8 cellular contexts compared by ENCODE assay signal in genomic region chr15:62624541-62625399, GRCh38.
DNase-seq lines count a peak whose midpoint lies in the region; ATAC-seq and TF ChIP-seq lines count a peak whose summit lies in the region.
"Had no signal": no experiment of that assay in that cellular context is flagged by ENCODE, and none has a peak within 500 bp of the region (broad histone marks: within the 10 kb centered on the region; RNA-seq: fewer than 3 reads in every experiment).

No MANE protein-coding gene starts in this region.

- POLR2A ChIA-PET in OCI-LY7 (lab: Charles Lee) = interaction anchor here (0.7 kb wide), 1 partner anchor 136 kb away, joined by 3 read pairs; no protein-coding TSS in a partner anchor

- H3K4me3 ChIP-seq in NB4 (ENCODE audit: low read depth, low read length) = no peak overlapping the region
- H3K4me3 ChIP-seq in fibroblast of villous mesenchyme (ENCODE audit: low read depth, low read length) = no peak overlapping the region
- H3K4me3 ChIP-seq in OCI-LY7 (ENCODE audit: low read depth, low read length, poor library complexity, severe bottlenecking) = no peak overlapping the region

- H3K9me3 ChIP-seq in OCI-LY7 (ENCODE audit: low read length) = no peaks in the 10 kb centered on the region

- no peak overlapping the region for H3K27ac ChIP-seq in OCI-LY7 (ENCODE audit: low read depth, low read length, poor library complexity, severe bottlenecking)
- H3K27ac ChIP-seq: epithelial cell of prostate had no signal

- intact Hi-C loops in OCI-LY7 (cut with micrococcal nuclease; ENCODE audit: unreplicated experiment) = no loop called here

- no peaks in the 10 kb centered on the region for H3K9me2 ChIP-seq in OCI-LY7 (ENCODE audit: insufficient read depth, low read length)

- peak; percentile 79 for ATAC-seq in GM18907 (IDR thresholded peaks at IDR 0.05; ENCODE audit: unreplicated experiment)

- H2AFZ ChIP-seq in OCI-LY7 (ENCODE audit: low read length) = no peak overlapping the region

- no peaks in the 10 kb centered on the region for H3K36me3 ChIP-seq in OCI-LY7 (ENCODE audit: insufficient read depth, low read length)

- TF ChIP-seq CTCF in NB4 (IDR thresholded peaks at IDR 0.05; ENCODE audit: low read depth, low read length) (no peak), fibroblast of villous mesenchyme (IDR thresholded peaks at IDR 0.05; ENCODE audit: insufficient read depth, low read depth, low read length) (no peak), OCI-LY7 (conservative IDR thresholded peaks at IDR 0.05; ENCODE audit: low read length) (no peak)

- H3K4me1 ChIP-seq in OCI-LY7 (ENCODE audit: insufficient read depth, low read length, poor library complexity, severe bottlenecking) = no peaks in the 10 kb centered on the region

- CTCF ChIA-PET in OCI-LY7 (lab: Charles Lee; ENCODE audit: unreplicated experiment) = no interaction called here

- DNase-seq in NB4 (ENCODE audit: low read depth) = peak; percentile 3
- DNase-seq in fibroblast of villous mesenchyme (ENCODE audit: low read depth) = peak; percentile 79
- DNase-seq in stromal cell of bone marrow (ENCODE audit: low read depth) = peak; percentile 78
- DNase-seq in OCI-LY7 (ENCODE audit: low spot score) = no peak
- DNase-seq in NCI-H446 treated with DMSO at 0.1 percent for 48 hours (lab: John Stamatoyannopoulos, UW) = no peak
- no peak for DNase-seq in AML-193 (lab: John Stamatoyannopoulos, UW)

- no peak overlapping the region for H3K4me2 ChIP-seq in OCI-LY7 (ENCODE audit: low read length)

- H3K79me2 ChIP-seq in OCI-LY7 (ENCODE audit: insufficient read depth, low read depth, low read length) = no peaks in the 10 kb centered on the region

- no peak for TF ChIP-seq POLR2A in NB4 (IDR thresholded peaks at IDR 0.05; ENCODE audit: extremely low read depth, insufficient read length)

- no TSS peak for BruUV-seq in OCI-LY7 (replicated peaks; lab: Mats Ljungman, UMichigan)

- H4K20me1 ChIP-seq in OCI-LY7 (ENCODE audit: insufficient read depth, low read length) = no peaks in the 10 kb centered on the region

Comparison
In these comparisons a context has a peak if more than half of its experiments do, and no peak if none do; other contexts are left out.
1. DNase-seq: peak in NB4 (single experiment), fibroblast of villous mesenchyme (single experiment) and stromal cell of bone marrow (single experiment); none in OCI-LY7 (single experiment), NCI-H446 treated with DMSO at 0.1 percent for 48 hours (single experiment) and AML-193 (0 of 2).